9 cellular contexts compared by ENCODE assay signal in the genomic region with DNA sequence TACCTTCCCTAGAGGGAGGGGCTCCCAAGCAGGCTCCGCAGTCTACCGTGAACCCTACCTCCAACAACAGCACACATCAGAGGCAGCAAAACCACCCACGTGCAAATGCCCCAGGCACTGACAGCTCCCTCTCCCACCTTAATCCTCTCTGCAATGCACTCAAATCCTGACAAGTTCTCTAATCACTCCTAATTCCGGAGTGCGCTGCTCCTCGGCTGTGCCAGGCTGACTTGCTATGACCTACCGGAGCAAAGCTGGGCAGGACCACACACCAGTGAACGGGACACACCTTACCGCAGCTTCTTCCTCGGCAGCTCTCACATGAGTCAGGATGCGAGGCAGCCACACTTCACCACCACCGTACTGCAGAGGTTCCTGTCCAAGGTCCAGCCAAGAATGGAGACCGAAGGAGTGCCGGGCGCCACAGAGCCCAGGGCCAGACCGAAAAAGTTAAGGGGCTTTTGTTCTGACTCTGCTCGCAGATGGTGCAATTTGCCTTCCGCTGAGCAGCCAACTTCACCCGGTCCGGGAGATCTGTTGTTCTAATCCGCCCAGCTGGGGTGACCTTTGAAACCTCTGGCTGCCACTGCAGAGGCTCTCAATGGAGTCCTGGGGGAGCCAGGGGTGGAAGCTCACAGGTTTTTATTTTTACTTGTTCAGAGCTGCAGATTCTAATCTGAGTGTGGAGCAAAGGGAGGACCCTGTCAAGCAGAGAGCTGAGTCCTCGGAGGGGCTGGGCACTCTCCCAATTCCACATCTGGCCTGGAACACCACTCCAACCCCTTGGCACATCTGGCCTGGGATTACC.
DNase-seq lines count a peak whose midpoint lies in the region; ATAC-seq and TF ChIP-seq lines count a peak whose summit lies in the region.
"Had no signal": no experiment of that assay in that cellular context is flagged by ENCODE, and none has a peak within 500 bp of the region (broad histone marks: within the 10 kb centered on the region; RNA-seq: fewer than 3 reads in every experiment).

No MANE protein-coding gene starts in this region.

- no peaks in the 10 kb centered on the region for H4K20me1 ChIP-seq in fibroblast of lung (ENCODE audit: control insufficient read depth, extremely low read depth, insufficient read depth, low read length)

- in situ Hi-C loops in Caki2 (cut with HindIII; ENCODE audit: low pct_unique_long_range_greater_than_20kb, low sequenced_read_pairs) (no loop called here), Panc1 (cut with HindIII; ENCODE audit: low pct_unique_long_range_greater_than_20kb, low sequenced_read_pairs) (no loop called here)

- H3K4me3 ChIP-seq in Panc1 (ENCODE audit: low read depth in 2 of 2, low read length in 2 of 2) (no peak overlapping the region), fibroblast of lung (replicated peaks in 1 of 4; ENCODE audit: control extremely low read depth in 1 of 4, insufficient read depth in 1 of 4, low read depth in 3 of 4, low read length in 4 of 4) (peak overlapping the region; percentile 42 to 82 (median 70)), neuron (ENCODE audit: low read length) (peak overlapping the region; percentile 21)

- no peaks in the 10 kb centered on the region for H3K36me3 ChIP-seq in Panc1 (ENCODE audit: control insufficient read depth, insufficient read depth, low read length)
- H3K36me3 ChIP-seq in fibroblast of lung (ENCODE audit: control insufficient read depth, insufficient read depth, low read length) = peaks cover 5% of the 10 kb centered on the region
- H3K36me3 ChIP-seq in neuron (ENCODE audit: insufficient read depth, low read length) = no peaks in the 10 kb centered on the region

- CTCF ChIA-PET in Panc1 (lab: Charles Lee) = interaction anchor here (1.3 kb wide), 1 partner anchor 9 kb away, joined by 3 read pairs; no protein-coding TSS in a partner anchor

- DNase-seq in Caki2 (ENCODE audit: low read depth) = peak; percentile 61
- DNase-seq in Panc1 (ENCODE audit: low read depth, low spot score) = no peak
- peak; percentile 84 to 87 for DNase-seq in fibroblast of lung (ENCODE audit: low read depth in 2 of 2)
- DNase-seq in occipital lobe (lab: John Stamatoyannopoulos, UW) = no peak
- no peak for DNase-seq in DMS153 treated with DMSO at 0.1 percent for 48 hours (lab: John Stamatoyannopoulos, UW; ENCODE audit: unreplicated experiment)
- no peak for DNase-seq in DMS53 (lab: John Stamatoyannopoulos, UW)
- DNase-seq: activated CD4-positive, alpha-beta memory T cell treated with anti-CD3 and anti-CD28 coated beads for 36 hours had no signal

- no peak overlapping the region for H3K9ac ChIP-seq in fibroblast of lung (ENCODE audit: insufficient read depth, low read length)

- H3K4me1 ChIP-seq in Panc1 (ENCODE audit: control insufficient read depth, insufficient read depth, low read length) (no peaks in the 10 kb centered on the region), fibroblast of lung (ENCODE audit: control insufficient read depth, extremely low read depth, insufficient read depth, low read length) (peaks cover 5% of the 10 kb centered on the region), neuron (ENCODE audit: insufficient read depth, low read length) (peaks cover 17% of the 10 kb centered on the region)

- peak overlapping the region; percentile 81 for H3K4me2 ChIP-seq in fibroblast of lung (ENCODE audit: extremely low read depth, insufficient read depth, low read length)

- no TSS peak for BruUV-seq in Panc1 (replicated peaks; lab: Mats Ljungman, UMichigan)

- H3K27me3 ChIP-seq in Panc1 (ENCODE audit: control insufficient read depth, insufficient read depth, low read length) (no peaks in the 10 kb centered on the region), fibroblast of lung (ENCODE audit: control insufficient read depth, insufficient read depth, low read length) (no peaks in the 10 kb centered on the region), neuron (ENCODE audit: insufficient read depth, low read length) (no peaks in the 10 kb centered on the region)

- peak; percentile 60 for ATAC-seq in Panc1
- no peak for ATAC-seq in HG03439 (IDR thresholded peaks at IDR 0.05; ENCODE audit: unreplicated experiment)

- peaks cover 5% of the 10 kb centered on the region for H3K79me2 ChIP-seq in fibroblast of lung (ENCODE audit: control insufficient read depth, insufficient read depth, low read length)

- H3K9me3 ChIP-seq in Panc1 (ENCODE audit: control insufficient read depth, insufficient read depth, low read depth, low read length) (no peaks in the 10 kb centered on the region), fibroblast of lung (ENCODE audit: control insufficient read depth, insufficient read depth, low read depth, low read length) (no peaks in the 10 kb centered on the region), neuron (ENCODE audit: low read length) (no peaks in the 10 kb centered on the region)

- H3K27ac ChIP-seq in Panc1 (ENCODE audit: low read length) (no peak overlapping the region), fibroblast of lung (ENCODE audit: insufficient read depth, low read length) (peak overlapping the region; percentile 52)

- no peak overlapping the region for H2AFZ ChIP-seq in fibroblast of lung (ENCODE audit: low read length)
- H2AFZ ChIP-seq in neuron (ENCODE audit: low read depth, low read length) = peak overlapping the region; percentile 11

- no peak for TF ChIP-seq CTCF in Panc1 (IDR thresholded peaks at IDR 0.05)
- no peak for TF ChIP-seq CTCF in fibroblast of lung (conservative IDR thresholded peaks at IDR 0.05 in 1 of 2, IDR thresholded peaks at IDR 0.05 in 1 of 2; ENCODE audit: low read depth in 1 of 2, low read length in 2 of 2)

- POLR2A ChIA-PET in Panc1 (lab: Charles Lee) = no interaction called here

- intact Hi-C loops in Panc1 (cut with micrococcal nuclease; ENCODE audit: unreplicated experiment) = no loop called here

Comparison
In these comparisons a context has a peak if more than half of its experiments do, and no peak if none do; other contexts are left out.
1. DNase-seq: peak in Caki2 (single experiment) and fibroblast of lung (2 of 2); none in Panc1 (single experiment), occipital lobe (single experiment), DMS153 treated with DMSO at 0.1 percent for 48 hours (single experiment) and DMS53 (single experiment).
2. H3K4me3 ChIP-seq: peak in fibroblast of lung (4 of 4) and neuron (single experiment); none in Panc1 (0 of 2).